ENCODE assay signal across 1 cellular context in genomic region chr6:169719117-169719516, GRCh38.
TF ChIP-seq lines count a peak whose summit lies in the region.

No MANE protein-coding gene starts in this region.

TF ChIP-seq in HepG2, 621 proteins besides CTCF, POLR2A, EP300 and RAD21:
- TF ChIP-seq RNF2 (conservative IDR thresholded peaks at IDR 0.05; ENCODE audit: low read depth): no peak
- no peak for TF ChIP-seq NR2F6 (IDR thresholded peaks at IDR 0.05)
- no peak for TF ChIP-seq NR2F6 (CRISPR knock-in tag; IDR thresholded peaks at IDR 0.05)
- no peak for TF ChIP-seq HHEX (CRISPR knock-in tag; IDR thresholded peaks at IDR 0.05)
- TF ChIP-seq ZNF792 (CRISPR knock-in tag; IDR thresholded peaks at IDR 0.05): no peak
- TF ChIP-seq ARID5B (CRISPR knock-in tag; IDR thresholded peaks at IDR 0.05): no peak
- no peak for TF ChIP-seq GRHL1 (CRISPR knock-in tag; conservative IDR thresholded peaks at IDR 0.05)
- no peak for TF ChIP-seq ZNF570 (CRISPR knock-in tag; IDR thresholded peaks at IDR 0.05; ENCODE audit: borderline replicate concordance)
- no peak for TF ChIP-seq ZFP90 (CRISPR knock-in tag; IDR thresholded peaks at IDR 0.05; ENCODE audit: borderline replicate concordance)
- TF ChIP-seq, protein P1, sequence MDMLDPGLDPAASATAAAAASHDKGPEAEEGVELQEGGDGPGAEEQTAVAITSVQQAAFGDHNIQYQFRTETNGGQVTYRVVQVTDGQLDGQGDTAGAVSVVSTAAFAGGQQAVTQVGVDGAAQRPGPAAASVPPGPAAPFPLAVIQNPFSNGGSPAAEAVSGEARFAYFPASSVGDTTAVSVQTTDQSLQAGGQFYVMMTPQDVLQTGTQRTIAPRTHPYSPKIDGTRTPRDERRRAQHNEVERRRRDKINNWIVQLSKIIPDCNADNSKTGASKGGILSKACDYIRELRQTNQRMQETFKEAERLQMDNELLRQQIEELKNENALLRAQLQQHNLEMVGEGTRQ (IDR thresholded peaks at IDR 0.05; ENCODE audit: low read depth, low read length): no peak
- TF ChIP-seq, protein P1 (CRISPR knock-in tag; IDR thresholded peaks at IDR 0.05; ENCODE audit: borderline replicate concordance): no peak
- TF ChIP-seq, protein P2, sequence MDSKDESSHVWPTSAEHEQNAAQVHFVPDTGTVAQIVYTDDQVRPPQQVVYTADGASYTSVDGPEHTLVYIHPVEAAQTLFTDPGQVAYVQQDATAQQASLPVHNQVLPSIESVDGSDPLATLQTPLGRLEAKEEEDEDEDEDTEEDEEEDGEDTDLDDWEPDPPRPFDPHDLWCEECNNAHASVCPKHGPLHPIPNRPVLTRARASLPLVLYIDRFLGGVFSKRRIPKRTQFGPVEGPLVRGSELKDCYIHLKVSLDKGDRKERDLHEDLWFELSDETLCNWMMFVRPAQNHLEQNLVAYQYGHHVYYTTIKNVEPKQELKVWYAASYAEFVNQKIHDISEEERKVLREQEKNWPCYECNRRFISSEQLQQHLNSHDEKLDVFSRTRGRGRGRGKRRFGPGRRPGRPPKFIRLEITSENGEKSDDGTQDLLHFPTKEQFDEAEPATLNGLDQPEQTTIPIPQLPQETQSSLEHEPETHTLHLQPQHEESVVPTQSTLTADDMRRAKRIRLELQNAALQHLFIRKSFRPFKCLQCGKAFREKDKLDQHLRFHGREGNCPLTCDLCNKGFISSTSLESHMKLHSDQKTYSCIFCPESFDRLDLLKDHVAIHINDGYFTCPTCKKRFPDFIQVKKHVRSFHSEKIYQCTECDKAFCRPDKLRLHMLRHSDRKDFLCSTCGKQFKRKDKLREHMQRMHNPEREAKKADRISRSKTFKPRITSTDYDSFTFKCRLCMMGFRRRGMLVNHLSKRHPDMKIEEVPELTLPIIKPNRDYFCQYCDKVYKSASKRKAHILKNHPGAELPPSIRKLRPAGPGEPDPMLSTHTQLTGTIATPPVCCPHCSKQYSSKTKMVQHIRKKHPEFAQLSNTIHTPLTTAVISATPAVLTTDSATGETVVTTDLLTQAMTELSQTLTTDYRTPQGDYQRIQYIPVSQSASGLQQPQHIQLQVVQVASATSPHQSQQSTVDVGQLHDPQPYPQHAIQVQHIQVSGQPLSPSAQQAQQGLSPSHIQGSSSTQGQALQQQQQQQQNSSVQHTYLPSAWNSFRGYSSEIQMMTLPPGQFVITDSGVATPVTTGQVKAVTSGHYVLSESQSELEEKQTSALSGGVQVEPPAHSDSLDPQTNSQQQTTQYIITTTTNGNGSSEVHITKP (CRISPR knock-in tag; IDR thresholded peaks at IDR 0.05; ENCODE audit: low read depth): no peak
- no peak for TF ChIP-seq TBX2 (CRISPR knock-in tag; IDR thresholded peaks at IDR 0.05; ENCODE audit: borderline replicate concordance)
- no peak for TF ChIP-seq STAG1 (CRISPR knock-in tag; IDR thresholded peaks at IDR 0.05)
